In the genomic region with DNA sequence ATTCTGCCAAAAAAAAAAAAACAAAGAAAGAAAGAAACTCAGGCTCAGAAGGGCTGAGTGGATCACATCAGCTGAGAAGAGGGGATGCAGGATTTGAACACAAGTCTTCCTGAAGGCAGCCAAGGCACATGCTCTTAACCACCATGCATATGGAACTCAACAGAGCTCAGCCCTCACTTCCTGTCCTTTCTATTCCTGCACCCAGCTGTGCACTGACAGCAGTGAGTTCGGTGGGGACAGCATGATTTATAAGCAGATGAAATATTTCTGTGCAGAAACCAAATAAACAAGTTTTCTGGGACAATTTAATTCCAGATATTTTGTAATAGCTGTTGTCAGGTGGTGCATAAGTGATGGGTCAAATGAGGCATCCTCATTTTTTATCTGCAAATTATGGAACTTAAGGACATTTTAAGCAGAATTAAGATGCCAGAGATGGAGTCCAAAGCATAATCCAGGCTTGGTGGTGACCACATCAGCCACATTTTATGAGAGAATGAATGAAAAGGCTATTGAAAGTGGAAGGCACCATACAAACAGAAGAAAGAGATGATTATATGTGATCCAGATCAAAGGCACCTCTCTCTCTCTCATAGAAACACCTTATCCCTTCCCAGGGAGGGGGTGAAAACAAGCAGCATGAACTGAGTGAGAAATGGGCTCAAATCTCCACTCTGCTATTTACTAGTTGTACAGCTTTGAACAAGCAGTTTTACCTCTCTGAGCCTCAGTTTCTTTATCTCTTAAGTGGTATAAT, we compare ENCODE assay signal across 20 cellular contexts.
"Had no signal": no experiment of that assay in that cellular context is flagged by ENCODE, and none has a peak within 500 bp of the region (broad histone marks: within the 10 kb centered on the region; RNA-seq: fewer than 3 reads in every experiment).

No MANE protein-coding gene starts in this region.

- H3K9me3 ChIP-seq: SK-N-SH had no signal

- DNase-seq: KBM-7; NCI-H1092; NCI-H1105 treated with DMSO at 0.1 percent for 48 hours; NCI-H1417 treated with DMSO at 0.1 percent for 48 hours; NCI-H146; NCI-H1694 treated with DMSO at 0.1 percent for 48 hours; NCI-H1930; NCI-H2081; NCI-H2107; NCI-H2227 treated with DMSO at 0.1 percent for 48 hours; NCI-H524; NCI-H526 treated with DMSO at 0.1 percent for 48 hours; NCI-H774; NK-92 treated with Interleukin-12 subunit alpha and Interleukin-12 subunit beta, amount 100 ng/mL, for 24 hours; PC-3; SHP77; SK-N-SH; SW 1271 had no signal

- ATAC-seq: Panc1, PC-3 had no signal

- H3K27ac ChIP-seq: RWPE1 had no signal

- H3K9ac ChIP-seq: SK-N-SH had no signal
